In genomic region chr11:67238894-67239794, GRCh38 we compare ENCODE assay signal across 7 cellular contexts. TPM values are rescaled to one million over a fixed set of nuclear protein-coding genes. Genes with fewer than 3 reads are reported as not detected.
DNase-seq lines count a peak whose midpoint lies in the region; ATAC-seq and TF ChIP-seq lines count a peak whose summit lies in the region.

No MANE protein-coding gene starts in this region.

- H3K27ac ChIP-seq in HCT116 (ENCODE audit: low read depth, low read length): peak overlapping the region; percentile 63
- H3K27ac ChIP-seq in fibroblast of lung (ENCODE audit: insufficient read depth, low read length): peak overlapping the region; percentile 58
- H3K27ac ChIP-seq in psoas muscle: peak overlapping the region; percentile 91

- BruUV-seq in HCT116 (replicated peaks; lab: Mats Ljungman, UMichigan): no TSS peak

- intact Hi-C loops in HCT116 (cut with micrococcal nuclease): loop anchor here (2.0 kb wide), 1 partner anchor 158 kb away; no protein-coding TSS in a partner anchor
- intact Hi-C loops in psoas muscle (cut with DNase I): no loop called here

- POLR2A ChIA-PET in HCT116 (lab: Charles Lee): interaction anchor here (0.6 to 2.6 kb wide), 15 partner anchors 9 to 185 kb away, joined by 3 to 9 read pairs (median 4); partner anchors contain the start of gene KDM2A

- TF ChIP-seq CTCF in HCT116 (IDR thresholded peaks at IDR 0.05 in 2 of 3, conservative IDR thresholded peaks at IDR 0.05 in 1 of 3; ENCODE audit: borderline replicate concordance in 1 of 3, insufficient read depth in 1 of 3, low read depth in 2 of 3, low read length in 2 of 3) (no peak), fibroblast of lung (conservative IDR thresholded peaks at IDR 0.05 in 1 of 2, IDR thresholded peaks at IDR 0.05 in 1 of 2; ENCODE audit: low read depth in 1 of 2, low read length in 2 of 2) (no peak), psoas muscle (IDR thresholded peaks at IDR 0.05) (no peak)

- H2AFZ ChIP-seq in HCT116 (ENCODE audit: low read depth, low read length, poor library complexity, severe bottlenecking): no peak overlapping the region
- H2AFZ ChIP-seq in fibroblast of lung (ENCODE audit: low read length): no peak overlapping the region

- H3K9ac ChIP-seq in HCT116 (ENCODE audit: low read length): peak overlapping the region; percentile 99
- H3K9ac ChIP-seq in fibroblast of lung (ENCODE audit: insufficient read depth, low read length): no peak overlapping the region

- H4K20me1 ChIP-seq in HCT116 (ENCODE audit: insufficient read depth) (0 out of 2 replicates have a peak, but pooled peaks cover 5% of the 10 kb centered on the region), fibroblast of lung (ENCODE audit: control insufficient read depth, extremely low read depth, insufficient read depth, low read length) (no peaks in the 10 kb centered on the region)

- TF ChIP-seq RAD21 in HCT116 (IDR thresholded peaks at IDR 0.05; ENCODE audit: low read depth): no peak

- H3K4me2 ChIP-seq in HCT116 (ENCODE audit: low read length): peak overlapping the region; percentile 92
- peak overlapping the region; percentile 79 for H3K4me2 ChIP-seq in fibroblast of lung (ENCODE audit: extremely low read depth, insufficient read depth, low read length)

- H3K27me3 ChIP-seq in HCT116 (ENCODE audit: insufficient read depth, low read length) (no peaks in the 10 kb centered on the region), fibroblast of lung (ENCODE audit: control insufficient read depth, insufficient read depth, low read length) (no peaks in the 10 kb centered on the region), psoas muscle (ENCODE audit: insufficient read depth in 3 of 3, low read length in 2 of 3) (no peaks in the 10 kb centered on the region)

- WGBS in psoas muscle, 3 donors: 7 to 12% (median 12%) methylated on average over 10 of the region's 10 CpGs

- H3K4me1 ChIP-seq in HCT116 (ENCODE audit: control insufficient read depth in 1 of 2, insufficient read depth in 2 of 2, low read length in 2 of 2) (peaks cover 19 to 33% of the 10 kb centered on the region in 2 experiments), fibroblast of lung (ENCODE audit: control insufficient read depth, extremely low read depth, insufficient read depth, low read length) (peaks cover 8% of the 10 kb centered on the region), psoas muscle (peaks cover 46% of the 10 kb centered on the region)

- ATAC-seq in HCT116 (no peak; the same call in 1 of the 2 replicates), psoas muscle (no peak), HG03025 (IDR thresholded peaks at IDR 0.05; ENCODE audit: low FRiP score, unreplicated experiment) (no peak), GM21529 (IDR thresholded peaks at IDR 0.05; ENCODE audit: unreplicated experiment) (no peak)

- H3K9me3 ChIP-seq in HCT116 (ENCODE audit: control insufficient read depth in 1 of 2, insufficient read depth in 1 of 2, low read depth in 1 of 2, low read length in 2 of 2): no peaks in the 10 kb centered on the region
- no peaks in the 10 kb centered on the region for H3K9me3 ChIP-seq in fibroblast of lung (ENCODE audit: control insufficient read depth, insufficient read depth, low read depth, low read length)
- no peaks in the 10 kb centered on the region for H3K9me3 ChIP-seq in psoas muscle

- H3K36me3 ChIP-seq in HCT116 (ENCODE audit: control insufficient read depth in 1 of 2, insufficient read depth in 2 of 2, low read length in 2 of 2): peaks cover 8 to 19% of the 10 kb centered on the region in 2 experiments; a peak in 3 of 4 replicates
- no peaks in the 10 kb centered on the region for H3K36me3 ChIP-seq in fibroblast of lung (ENCODE audit: control insufficient read depth, insufficient read depth, low read length)
- peaks cover 5 to 33% of the 10 kb centered on the region in 2 donors for H3K36me3 ChIP-seq in psoas muscle (ENCODE audit: insufficient read depth in 1 of 2, low read depth in 1 of 2)

- RAD21 ChIA-PET in HCT116 (lab: Charles Lee; ENCODE audit: low non-redundant PET in 1 of 2, low total read pairs in 2 of 2, uncharacterized antibody in 2 of 2, unreplicated experiment in 2 of 2): interaction anchor here in 1 of 2 experiments (0.6 kb wide), 1 partner anchor 773 kb away, joined by 4 read pairs; no protein-coding TSS in a partner anchor

- no peak for DNase-seq in HCT116 (ENCODE audit: low read depth, low spot score)
- DNase-seq in SK-N-DZ (ENCODE audit: low spot score): peak; percentile 29
- peak in 1 of 2 donors; percentile 9 for DNase-seq in fibroblast of lung (ENCODE audit: low read depth in 2 of 2)
- no peak for DNase-seq in psoas muscle
- DNase-seq in stimulated activated CD4-positive, alpha-beta T cell treated with anti-CD3 and anti-CD28 coated beads, Interleukin-4, amount 100 ng/mL, for 4 hours: no peak

- CTCF ChIA-PET in HCT116 (lab: Charles Lee): interaction anchor here (1.0 to 1.8 kb wide), 4 partner anchors 14 to 158 kb away, joined by 3 to 12 read pairs (median 4); no protein-coding TSS in a partner anchor

- peak overlapping the region; percentile 35 to 99 for H3K4me3 ChIP-seq in HCT116 (replicated peaks in 1 of 2; ENCODE audit: low read depth in 1 of 2, low read length in 2 of 2)
- peak overlapping the region in 3 of 4 experiments; percentile 19 to 77 (median 51) for H3K4me3 ChIP-seq in fibroblast of lung (replicated peaks in 1 of 4; ENCODE audit: control extremely low read depth in 1 of 4, insufficient read depth in 1 of 4, low read depth in 3 of 4, low read length in 4 of 4)
- peak overlapping the region; percentile 71 for H3K4me3 ChIP-seq in psoas muscle

- no peak for TF ChIP-seq POLR2A in HCT116 (IDR thresholded peaks at IDR 0.05; ENCODE audit: borderline replicate concordance, extremely low read depth, insufficient read depth, insufficient read length)

- H3K79me2 ChIP-seq in HCT116 (ENCODE audit: insufficient read depth, low read length) (peaks cover 51% of the 10 kb centered on the region), fibroblast of lung (ENCODE audit: control insufficient read depth, insufficient read depth, low read length) (peaks cover 33% of the 10 kb centered on the region)

- H3K9me2 ChIP-seq in HCT116 (ENCODE audit: insufficient read depth): no peaks in the 10 kb centered on the region

TF ChIP-seq in HCT116, 20 proteins besides CTCF, POLR2A, EP300 and RAD21:
- TF ChIP-seq ELF1 (IDR thresholded peaks at IDR 0.05; ENCODE audit: borderline replicate concordance, low read depth) (no peak), YY1 (IDR thresholded peaks at IDR 0.05; ENCODE audit: extremely low read depth, insufficient replicate concordance, low read depth, low read length) (no peak), REST (IDR thresholded peaks at IDR 0.05; ENCODE audit: low read depth) (no peak), TCF7L2 (IDR thresholded peaks at IDR 0.05; ENCODE audit: borderline replicate concordance, extremely low read depth, insufficient read depth, insufficient read length) (peak; percentile 22), POLR2AphosphoS5 (IDR thresholded peaks at IDR 0.05; ENCODE audit: low read depth, low read length) (no peak)

RNA-seq across cellular contexts. Expression of gene GRK2, which starts 27.1 kb away (rescaled TPM):
- 83.0 TPM for total RNA-seq in HCT116 (2021; ENCODE audit: unreplicated experiment)
- 94.4 and 117 TPM in 2 replicates for polyA plus RNA-seq in HCT116 (2012)
- polyA plus RNA-seq in SK-N-DZ (2014; cell fraction: cytosol; rRNA removed): 63.4 and 72.0 TPM in 2 replicates
- polyA plus RNA-seq in SK-N-DZ (2014; cell fraction: nucleus; rRNA removed): 95.3 and 97.5 TPM in 2 replicates
- total RNA-seq in fibroblast of lung: 21.6 and 28.9 TPM in 2 replicates
- 20.1 and 26.3 TPM in 2 replicates for polyA plus RNA-seq in fibroblast of lung
- polyA plus RNA-seq in fibroblast of lung (2012): 24.7 and 30.8 TPM in 2 replicates
- 48.4 and 104 TPM in 2 replicates for polyA minus RNA-seq in fibroblast of lung (ENCODE audit: low replicate concordance)
- 10 to 100 TPM; 41.7 to 46.8 (median 46.1) TPM for total RNA-seq in psoas muscle
- polyA plus RNA-seq in psoas muscle: 10 to 100 TPM; 37.3 to 56.8 (median 46.2) TPM

RNA-seq across cellular contexts. Expression of gene ANKRD13D, which starts 50.0 kb away (rescaled TPM):
- total RNA-seq in HCT116 (2021; ENCODE audit: unreplicated experiment) (61.1 TPM), fibroblast of lung (31.8 and 45.4 TPM in 2 replicates), psoas muscle (1 to 10 TPM; 4.1 to 8.6 (median 7.8) TPM)
- 31.8 and 36.8 TPM in 2 replicates for polyA plus RNA-seq in HCT116 (2012)
- 21.1 and 25.4 TPM in 2 replicates for polyA plus RNA-seq in SK-N-DZ (2014; cell fraction: cytosol; rRNA removed)
- 91.5 and 113 TPM in 2 replicates for polyA plus RNA-seq in SK-N-DZ (2014; cell fraction: nucleus; rRNA removed)
- polyA plus RNA-seq in fibroblast of lung (11.5 and 12.9 TPM in 2 replicates), psoas muscle (1 to 10 TPM; 4.6 to 7.0 (median 5.9) TPM)
- 12.7 and 16.8 TPM in 2 replicates for polyA plus RNA-seq in fibroblast of lung (2012)
- 16.9 and 22.8 TPM in 2 replicates for polyA minus RNA-seq in fibroblast of lung (ENCODE audit: low replicate concordance)
